11 cellular contexts compared by ENCODE assay signal in the genomic region with DNA sequence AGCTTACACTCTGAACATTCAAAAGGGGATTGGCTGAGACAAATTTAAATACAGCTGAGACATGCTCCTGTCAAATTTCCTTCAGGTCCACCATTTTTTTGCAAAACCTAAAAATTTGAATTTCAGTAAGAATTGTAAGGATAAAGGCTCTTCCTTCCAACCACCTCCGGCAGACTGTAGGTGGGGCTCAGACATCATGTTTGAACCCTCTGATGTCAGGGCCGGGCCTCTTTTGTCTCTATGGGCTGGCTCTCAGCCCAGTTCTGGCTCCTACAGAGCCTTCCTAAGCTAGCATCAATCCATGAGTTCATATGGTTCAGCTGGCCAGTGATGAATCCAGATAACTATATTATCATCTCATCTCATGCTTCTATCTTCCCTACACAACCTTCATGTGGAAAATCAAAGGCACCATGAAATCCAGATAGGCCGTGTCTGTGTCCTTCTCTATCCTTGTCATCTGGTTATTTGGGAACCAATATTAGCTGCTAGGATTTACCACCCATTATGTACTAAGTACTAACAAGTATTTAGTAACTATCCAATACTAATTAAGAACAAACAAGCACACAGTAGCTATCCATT. TPM values are rescaled to one million over a fixed set of nuclear protein-coding genes. Genes with fewer than 3 reads are reported as not detected.
DNase-seq lines count a peak whose midpoint lies in the region; ATAC-seq and TF ChIP-seq lines count a peak whose summit lies in the region.
"Had no signal": no experiment of that assay in that cellular context is flagged by ENCODE, and none has a peak within 500 bp of the region (broad histone marks: within the 10 kb centered on the region; RNA-seq: fewer than 3 reads in every experiment).

No MANE protein-coding gene starts in this region.

- peaks cover 7 to 12% of the 10 kb centered on the region in 2 donors for H3K4me1 ChIP-seq in thyroid gland
- no peaks in the 10 kb centered on the region for H3K4me1 ChIP-seq in prostate gland (replicated peaks)

- CTCF ChIA-PET in activated CD8-positive, alpha-beta T cell treated with anti-CD3 and anti-CD28 coated beads for 36 hours (lab: Charles Lee), result no interaction called here
- CTCF ChIA-PET in activated CD8-positive, alpha-beta T cell treated with anti-CD3 and anti-CD28 coated beads, Interleukin-2, amount 10 ng/mL, durations not matched to agents 7 days and 5 days (lab: Charles Lee), result no interaction called here

- 58 to 62% methylated on average over 3 of the region's 3 CpGs for WGBS in thyroid gland, 2 donors
- WGBS in prostate gland, result 54% methylated on average over 3 of the region's 3 CpGs

- no peak overlapping the region for H3K27ac ChIP-seq in thyroid gland
- H3K27ac ChIP-seq in prostate gland, result no peak overlapping the region

- H3K4me1 Mint-ChIP-seq in activated CD8-positive, alpha-beta T cell treated with anti-CD3 and anti-CD28 coated beads for 36 hours (ENCODE audit: low read depth), result no peaks in the 10 kb centered on the region
- H3K4me1 Mint-ChIP-seq in activated CD8-positive, alpha-beta T cell treated with anti-CD3 and anti-CD28 coated beads, Interleukin-2, amount 10 ng/mL, durations not matched to agents 7 days and 5 days (ENCODE audit: low read depth), result no peaks in the 10 kb centered on the region
- no peaks in the 10 kb centered on the region for H3K4me1 Mint-ChIP-seq in stimulated activated naive CD8-positive, alpha-beta T cell treated with anti-CD3 and anti-CD28 coated beads, Interleukin-15, amount 100 ng/mL, for 72 hours
- H3K4me1 Mint-ChIP-seq: activated naive CD8-positive, alpha-beta T cell treated with anti-CD3 and anti-CD28 coated beads, Interleukin-2, amount 50 U/mL, for 24 hours; IgD-negative memory B cell had no signal

- no peak for TF ChIP-seq CTCF in activated CD8-positive, alpha-beta T cell treated with anti-CD3 and anti-CD28 coated beads for 36 hours (IDR thresholded peaks at IDR 0.05)
- TF ChIP-seq CTCF in foreskin fibroblast (IDR thresholded peaks at IDR 0.05; ENCODE audit: low read depth, low read length), result peak; percentile 34
- peak in 2 of 6 experiments; percentile 38 to 40 for TF ChIP-seq CTCF in thyroid gland (IDR thresholded peaks at IDR 0.05)
- TF ChIP-seq CTCF in prostate gland (IDR thresholded peaks at IDR 0.05), result no peak

- no peaks in the 10 kb centered on the region for H3K9me3 Mint-ChIP-seq in activated CD8-positive, alpha-beta T cell treated with anti-CD3 and anti-CD28 coated beads for 36 hours
- H3K9me3 Mint-ChIP-seq in activated CD8-positive, alpha-beta T cell treated with anti-CD3 and anti-CD28 coated beads, Interleukin-2, amount 10 ng/mL, durations not matched to agents 7 days and 5 days (ENCODE audit: insufficient read depth), result no peaks in the 10 kb centered on the region
- H3K9me3 Mint-ChIP-seq in stimulated activated naive CD8-positive, alpha-beta T cell treated with anti-CD3 and anti-CD28 coated beads, Interleukin-15, amount 100 ng/mL, for 72 hours, result no peaks in the 10 kb centered on the region
- H3K9me3 Mint-ChIP-seq: activated naive CD8-positive, alpha-beta T cell treated with anti-CD3 and anti-CD28 coated beads, Interleukin-2, amount 50 U/mL, for 24 hours; IgD-negative memory B cell had no signal

- H3K27me3 ChIP-seq in thyroid gland (no peaks in the 10 kb centered on the region), prostate gland (replicated peaks; ENCODE audit: insufficient read depth) (no peaks in the 10 kb centered on the region)

- TF ChIP-seq POLR2A in thyroid gland (IDR thresholded peaks at IDR 0.05) (no peak), prostate gland (IDR thresholded peaks at IDR 0.05) (no peak)

- H3K9me3 ChIP-seq in thyroid gland (no peaks in the 10 kb centered on the region), prostate gland (no peaks in the 10 kb centered on the region)

- H3K36me3 Mint-ChIP-seq in activated CD8-positive, alpha-beta T cell treated with anti-CD3 and anti-CD28 coated beads for 36 hours (ENCODE audit: low read depth), result no peaks in the 10 kb centered on the region
- no peaks in the 10 kb centered on the region for H3K36me3 Mint-ChIP-seq in activated CD8-positive, alpha-beta T cell treated with anti-CD3 and anti-CD28 coated beads, Interleukin-2, amount 10 ng/mL, durations not matched to agents 7 days and 5 days (ENCODE audit: low read depth)

- no peak overlapping the region for H3K4me3 Mint-ChIP-seq in activated CD8-positive, alpha-beta T cell treated with anti-CD3 and anti-CD28 coated beads for 36 hours
- no peak overlapping the region for H3K4me3 Mint-ChIP-seq in activated CD8-positive, alpha-beta T cell treated with anti-CD3 and anti-CD28 coated beads, Interleukin-2, amount 10 ng/mL, durations not matched to agents 7 days and 5 days
- no peak overlapping the region for H3K4me3 Mint-ChIP-seq in stimulated activated naive CD8-positive, alpha-beta T cell treated with anti-CD3 and anti-CD28 coated beads, Interleukin-15, amount 100 ng/mL, for 72 hours
- H3K4me3 Mint-ChIP-seq: activated naive CD8-positive, alpha-beta T cell treated with anti-CD3 and anti-CD28 coated beads, Interleukin-2, amount 50 U/mL, for 24 hours; IgD-negative memory B cell had no signal

- DNase-seq in activated CD8-positive, alpha-beta T cell treated with anti-CD3 and anti-CD28 coated beads for 36 hours, result peak; percentile 6
- no peak for DNase-seq in activated CD8-positive, alpha-beta T cell treated with anti-CD3 and anti-CD28 coated beads, Interleukin-2, amount 10 ng/mL, durations not matched to agents 7 days and 5 days
- peak; percentile 48 for DNase-seq in OCI-M1 (lab: John Stamatoyannopoulos, UW)
- DNase-seq in foreskin fibroblast, result peak; percentile 40 to 76
- peak; percentile 51 to 54 for DNase-seq in thyroid gland
- no peak for DNase-seq in stimulated activated naive CD8-positive, alpha-beta T cell treated with anti-CD3 and anti-CD28 coated beads, Interleukin-15, amount 100 ng/mL, for 72 hours
- no peak for DNase-seq in SIG-M5 (lab: John Stamatoyannopoulos, UW)
- DNase-seq in prostate gland (ENCODE audit: low spot score), result no peak
- DNase-seq: activated naive CD8-positive, alpha-beta T cell treated with anti-CD3 and anti-CD28 coated beads, Interleukin-2, amount 50 U/mL, for 24 hours; occipital lobe had no signal

- H3K27ac Mint-ChIP-seq in activated CD8-positive, alpha-beta T cell treated with anti-CD3 and anti-CD28 coated beads for 36 hours, result no peak overlapping the region
- H3K27ac Mint-ChIP-seq in activated CD8-positive, alpha-beta T cell treated with anti-CD3 and anti-CD28 coated beads, Interleukin-2, amount 10 ng/mL, durations not matched to agents 7 days and 5 days, result no peak overlapping the region
- H3K27ac Mint-ChIP-seq in stimulated activated naive CD8-positive, alpha-beta T cell treated with anti-CD3 and anti-CD28 coated beads, Interleukin-15, amount 100 ng/mL, for 72 hours, result no peak overlapping the region
- H3K27ac Mint-ChIP-seq: activated naive CD8-positive, alpha-beta T cell treated with anti-CD3 and anti-CD28 coated beads, Interleukin-2, amount 50 U/mL, for 24 hours; IgD-negative memory B cell had no signal

- H3K4me3 ChIP-seq in foreskin fibroblast (ENCODE audit: low read depth in 1 of 2, low read length in 2 of 2), result no peak overlapping the region
- H3K4me3 ChIP-seq in thyroid gland (replicated peaks in 1 of 3), result no peak overlapping the region
- no peak overlapping the region for H3K4me3 ChIP-seq in prostate gland

- H3K36me3 ChIP-seq in thyroid gland (peaks cover 37 to 44% of the 10 kb centered on the region in 2 donors), prostate gland (no peaks in the 10 kb centered on the region)

- ATAC-seq in activated CD8-positive, alpha-beta T cell treated with anti-CD3 and anti-CD28 coated beads for 36 hours, result no peak
- no peak for ATAC-seq in activated CD8-positive, alpha-beta T cell treated with anti-CD3 and anti-CD28 coated beads, Interleukin-2, amount 10 ng/mL, durations not matched to agents 7 days and 5 days
- no peak for ATAC-seq in stimulated activated naive CD8-positive, alpha-beta T cell treated with anti-CD3 and anti-CD28 coated beads, Interleukin-15, amount 100 ng/mL, for 72 hours
- ATAC-seq: activated naive CD8-positive, alpha-beta T cell treated with anti-CD3 and anti-CD28 coated beads, Interleukin-2, amount 50 U/mL, for 24 hours had no signal

- POLR2A ChIA-PET in activated CD8-positive, alpha-beta T cell treated with anti-CD3 and anti-CD28 coated beads for 36 hours (lab: Charles Lee), result no interaction called here
- POLR2A ChIA-PET in activated CD8-positive, alpha-beta T cell treated with anti-CD3 and anti-CD28 coated beads, Interleukin-2, amount 10 ng/mL, durations not matched to agents 7 days and 5 days (lab: Charles Lee), result no interaction called here

- no peaks in the 10 kb centered on the region for H3K27me3 Mint-ChIP-seq in activated CD8-positive, alpha-beta T cell treated with anti-CD3 and anti-CD28 coated beads for 36 hours
- H3K27me3 Mint-ChIP-seq in activated CD8-positive, alpha-beta T cell treated with anti-CD3 and anti-CD28 coated beads, Interleukin-2, amount 10 ng/mL, durations not matched to agents 7 days and 5 days (ENCODE audit: low read depth), result no peaks in the 10 kb centered on the region
- no peaks in the 10 kb centered on the region for H3K27me3 Mint-ChIP-seq in stimulated activated naive CD8-positive, alpha-beta T cell treated with anti-CD3 and anti-CD28 coated beads, Interleukin-15, amount 100 ng/mL, for 72 hours
- H3K27me3 Mint-ChIP-seq: activated naive CD8-positive, alpha-beta T cell treated with anti-CD3 and anti-CD28 coated beads, Interleukin-2, amount 50 U/mL, for 24 hours; IgD-negative memory B cell had no signal

- intact Hi-C loops in activated CD8-positive, alpha-beta T cell treated with anti-CD3 and anti-CD28 coated beads for 36 hours (cut with micrococcal nuclease), result no loop called here
- intact Hi-C loops in thyroid gland (cut with DNase I), result no loop called here
- intact Hi-C loops in prostate gland (cut with DNase I), result loop anchor here (10.0 kb wide), 1 partner anchor 607 kb away; no protein-coding TSS in a partner anchor

RNA-seq across cellular contexts. Expression of a gene that starts 44.2 kb away (rescaled TPM):
- total RNA-seq in activated CD8-positive, alpha-beta T cell treated with anti-CD3 and anti-CD28 coated beads for 36 hours, result under 1 TPM; 0.45 to 0.63 TPM
- total RNA-seq in activated CD8-positive, alpha-beta T cell treated with anti-CD3 and anti-CD28 coated beads, Interleukin-2, amount 10 ng/mL, durations not matched to agents 7 days and 5 days, result under 1 TPM; 0.16 to 0.63 TPM
- total RNA-seq in thyroid gland (1 to 10 TPM; 2.4 to 5.2 (median 4.7) TPM), prostate gland (1 to 10 TPM; 2.4 to 3.6 TPM)

Comparison
In these comparisons a context has a peak if more than half of its experiments do, and no peak if none do; other contexts are left out.
1. DNase-seq: peak in activated CD8-positive, alpha-beta T cell treated with anti-CD3 and anti-CD28 coated beads for 36 hours (single experiment), OCI-M1 (single experiment), foreskin fibroblast (2 of 2) and thyroid gland (2 of 2); none in activated CD8-positive, alpha-beta T cell treated with anti-CD3 and anti-CD28 coated beads, Interleukin-2, amount 10 ng/mL, durations not matched to agents 7 days and 5 days (single experiment), stimulated activated naive CD8-positive, alpha-beta T cell treated with anti-CD3 and anti-CD28 coated beads, Interleukin-15, amount 100 ng/mL, for 72 hours (0 of 2), SIG-M5 (single experiment) and prostate gland (single experiment).